ENCODE assay signal across 1 cellular context in the genomic region with DNA sequence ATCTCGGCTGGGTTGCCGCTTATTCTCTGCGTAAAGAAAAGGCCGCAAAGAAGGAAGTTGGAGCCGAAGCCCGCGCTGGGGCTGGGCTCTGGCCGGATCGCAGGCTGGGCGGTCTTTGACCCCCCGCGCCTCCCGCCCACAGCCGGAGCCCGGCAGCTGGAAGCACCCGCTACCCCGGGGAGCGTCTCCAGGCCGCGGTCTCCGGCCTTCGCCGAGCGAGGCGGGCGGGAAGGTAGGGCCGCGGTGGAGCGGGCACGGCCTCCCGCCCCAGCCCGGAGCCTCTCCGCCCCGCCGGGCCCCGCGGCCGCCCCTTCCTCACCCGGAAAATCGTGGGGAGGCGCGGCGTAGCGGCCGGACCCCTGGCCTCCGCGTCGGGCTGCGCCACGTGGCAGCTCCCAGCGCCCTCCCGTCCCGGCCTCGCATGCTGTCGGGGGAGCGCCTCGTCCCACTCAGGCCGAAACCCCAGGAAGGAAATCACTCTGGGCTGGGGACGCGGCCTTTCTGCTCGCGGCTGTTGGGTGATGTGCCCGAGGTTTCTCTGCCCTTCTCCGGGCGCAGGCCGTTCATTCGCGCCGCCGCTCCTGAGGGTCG.
A peak's percentile ranks its signal among the peaks of the same experiment; 100 is the strongest.
TF ChIP-seq lines count a peak whose summit lies in the region.

No MANE protein-coding gene starts in this region.

TF ChIP-seq in HepG2, 621 proteins besides CTCF, POLR2A, EP300 and RAD21 (continued from another document and continues in another):
- TF ChIP-seq, protein P1, sequence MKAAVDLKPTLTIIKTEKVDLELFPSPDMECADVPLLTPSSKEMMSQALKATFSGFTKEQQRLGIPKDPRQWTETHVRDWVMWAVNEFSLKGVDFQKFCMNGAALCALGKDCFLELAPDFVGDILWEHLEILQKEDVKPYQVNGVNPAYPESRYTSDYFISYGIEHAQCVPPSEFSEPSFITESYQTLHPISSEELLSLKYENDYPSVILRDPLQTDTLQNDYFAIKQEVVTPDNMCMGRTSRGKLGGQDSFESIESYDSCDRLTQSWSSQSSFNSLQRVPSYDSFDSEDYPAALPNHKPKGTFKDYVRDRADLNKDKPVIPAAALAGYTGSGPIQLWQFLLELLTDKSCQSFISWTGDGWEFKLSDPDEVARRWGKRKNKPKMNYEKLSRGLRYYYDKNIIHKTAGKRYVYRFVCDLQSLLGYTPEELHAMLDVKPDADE (CRISPR knock-in tag; IDR thresholded peaks at IDR 0.05): no peak
- TF ChIP-seq ZSCAN29 (CRISPR knock-in tag; conservative IDR thresholded peaks at IDR 0.05) (no peak), KLF13 (CRISPR knock-in tag; IDR thresholded peaks at IDR 0.05) (no peak), NFKBIZ (CRISPR knock-in tag; IDR thresholded peaks at IDR 0.05) (no peak), ATF7-NPFF (CRISPR knock-in tag; IDR thresholded peaks at IDR 0.05; ENCODE audit: low read depth) (peak; percentile 63; the same call in 1 of the 2 replicates), SALL2 (CRISPR knock-in tag; IDR thresholded peaks at IDR 0.05) (no peak), HNRNPH1 (optimal IDR thresholded peaks at IDR 0.05; ENCODE audit: low read depth, low read length) (no peak), SPEN (CRISPR knock-in tag; IDR thresholded peaks at IDR 0.05; ENCODE audit: low read depth) (peak; percentile 60; the same call in 1 of the 2 replicates), ZIK1 (CRISPR knock-in tag; IDR thresholded peaks at IDR 0.05; ENCODE audit: borderline replicate concordance, low read depth) (no peak), FOXC1 (CRISPR knock-in tag; IDR thresholded peaks at IDR 0.05; ENCODE audit: borderline replicate concordance) (no peak), ZNF775 (CRISPR knock-in tag; IDR thresholded peaks at IDR 0.05; ENCODE audit: borderline replicate concordance) (no peak), ZNF562 (CRISPR knock-in tag; IDR thresholded peaks at IDR 0.05; ENCODE audit: borderline replicate concordance) (no peak), ZNF788 (CRISPR knock-in tag; IDR thresholded peaks at IDR 0.05; ENCODE audit: borderline replicate concordance) (no peak), KDM1A (CRISPR knock-in tag; IDR thresholded peaks at IDR 0.05) (no peak), SMC3 (IDR thresholded peaks at IDR 0.05; ENCODE audit: low read length) (no peak), RFXANK (CRISPR knock-in tag; IDR thresholded peaks at IDR 0.05) (no peak), DPF2 (CRISPR knock-in tag; IDR thresholded peaks at IDR 0.05; ENCODE audit: borderline replicate concordance, low read depth) (no peak), ZNF317 (CRISPR knock-in tag; IDR thresholded peaks at IDR 0.05) (no peak), SP1 (IDR thresholded peaks at IDR 0.05) (no peak), SP1 (CRISPR knock-in tag; IDR thresholded peaks at IDR 0.05) (no peak), RXRA (CRISPR knock-in tag; IDR thresholded peaks at IDR 0.05) (no peak), DR1 (CRISPR knock-in tag; IDR thresholded peaks at IDR 0.05) (0 out of 2 replicates have a peak, but pooled peaks have one; percentile 48), ZNF34 (CRISPR knock-in tag; IDR thresholded peaks at IDR 0.05; ENCODE audit: borderline replicate concordance) (no peak), FOXM1 (CRISPR knock-in tag; IDR thresholded peaks at IDR 0.05) (no peak), SMYD3 (CRISPR knock-in tag; IDR thresholded peaks at IDR 0.05) (no peak), ZNF674 (CRISPR knock-in tag; IDR thresholded peaks at IDR 0.05; ENCODE audit: low read depth) (no peak), EHMT2 (IDR thresholded peaks at IDR 0.05; ENCODE audit: borderline replicate concordance, low read depth, low read length) (no peak), NR2C2 (CRISPR knock-in tag; IDR thresholded peaks at IDR 0.05; ENCODE audit: borderline replicate concordance) (peak; percentile 29; the same call in 1 of the 2 replicates), ZMYM3 (CRISPR knock-in tag; IDR thresholded peaks at IDR 0.05) (no peak), LCORL (IDR thresholded peaks at IDR 0.05) (no peak), LCORL (CRISPR knock-in tag; IDR thresholded peaks at IDR 0.05) (no peak), ZBTB7A (CRISPR knock-in tag; IDR thresholded peaks at IDR 0.05) (no peak; the same call in 1 of the 2 replicates), ZNF530 (CRISPR knock-in tag; IDR thresholded peaks at IDR 0.05; ENCODE audit: low read depth) (no peak)
- TF ChIP-seq, protein P2, sequence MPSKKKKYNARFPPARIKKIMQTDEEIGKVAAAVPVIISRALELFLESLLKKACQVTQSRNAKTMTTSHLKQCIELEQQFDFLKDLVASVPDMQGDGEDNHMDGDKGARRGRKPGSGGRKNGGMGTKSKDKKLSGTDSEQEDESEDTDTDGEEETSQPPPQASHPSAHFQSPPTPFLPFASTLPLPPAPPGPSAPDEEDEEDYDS (CRISPR knock-in tag; IDR thresholded peaks at IDR 0.05): no peak
- TF ChIP-seq, protein P3, sequence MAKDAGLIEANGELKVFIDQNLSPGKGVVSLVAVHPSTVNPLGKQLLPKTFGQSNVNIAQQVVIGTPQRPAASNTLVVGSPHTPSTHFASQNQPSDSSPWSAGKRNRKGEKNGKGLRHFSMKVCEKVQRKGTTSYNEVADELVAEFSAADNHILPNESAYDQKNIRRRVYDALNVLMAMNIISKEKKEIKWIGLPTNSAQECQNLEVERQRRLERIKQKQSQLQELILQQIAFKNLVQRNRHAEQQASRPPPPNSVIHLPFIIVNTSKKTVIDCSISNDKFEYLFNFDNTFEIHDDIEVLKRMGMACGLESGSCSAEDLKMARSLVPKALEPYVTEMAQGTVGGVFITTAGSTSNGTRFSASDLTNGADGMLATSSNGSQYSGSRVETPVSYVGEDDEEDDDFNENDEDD (CRISPR knock-in tag; IDR thresholded peaks at IDR 0.05; ENCODE audit: borderline replicate concordance): peak; percentile 62; the same call in 1 of the 2 replicates
- TF ChIP-seq, protein P4, sequence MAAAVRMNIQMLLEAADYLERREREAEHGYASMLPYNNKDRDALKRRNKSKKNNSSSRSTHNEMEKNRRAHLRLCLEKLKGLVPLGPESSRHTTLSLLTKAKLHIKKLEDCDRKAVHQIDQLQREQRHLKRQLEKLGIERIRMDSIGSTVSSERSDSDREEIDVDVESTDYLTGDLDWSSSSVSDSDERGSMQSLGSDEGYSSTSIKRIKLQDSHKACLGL (CRISPR knock-in tag; IDR thresholded peaks at IDR 0.05): peak; percentile 66; the same call in 1 of the 2 replicates
- TF ChIP-seq, protein P5, sequence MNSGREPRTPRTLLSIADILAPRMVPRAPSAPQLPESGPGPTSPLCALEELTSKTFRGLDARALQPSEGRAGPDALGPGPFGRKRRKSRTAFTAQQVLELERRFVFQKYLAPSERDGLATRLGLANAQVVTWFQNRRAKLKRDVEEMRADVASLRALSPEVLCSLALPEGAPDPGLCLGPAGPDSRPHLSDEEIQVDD (CRISPR knock-in tag; IDR thresholded peaks at IDR 0.05; ENCODE audit: borderline replicate concordance): no peak
- TF ChIP-seq, protein P6, sequence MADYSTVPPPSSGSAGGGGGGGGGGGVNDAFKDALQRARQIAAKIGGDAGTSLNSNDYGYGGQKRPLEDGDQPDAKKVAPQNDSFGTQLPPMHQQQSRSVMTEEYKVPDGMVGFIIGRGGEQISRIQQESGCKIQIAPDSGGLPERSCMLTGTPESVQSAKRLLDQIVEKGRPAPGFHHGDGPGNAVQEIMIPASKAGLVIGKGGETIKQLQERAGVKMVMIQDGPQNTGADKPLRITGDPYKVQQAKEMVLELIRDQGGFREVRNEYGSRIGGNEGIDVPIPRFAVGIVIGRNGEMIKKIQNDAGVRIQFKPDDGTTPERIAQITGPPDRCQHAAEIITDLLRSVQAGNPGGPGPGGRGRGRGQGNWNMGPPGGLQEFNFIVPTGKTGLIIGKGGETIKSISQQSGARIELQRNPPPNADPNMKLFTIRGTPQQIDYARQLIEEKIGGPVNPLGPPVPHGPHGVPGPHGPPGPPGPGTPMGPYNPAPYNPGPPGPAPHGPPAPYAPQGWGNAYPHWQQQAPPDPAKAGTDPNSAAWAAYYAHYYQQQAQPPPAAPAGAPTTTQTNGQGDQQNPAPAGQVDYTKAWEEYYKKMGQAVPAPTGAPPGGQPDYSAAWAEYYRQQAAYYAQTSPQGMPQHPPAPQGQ (CRISPR knock-in tag; IDR thresholded peaks at IDR 0.05; ENCODE audit: borderline replicate concordance): no peak
- TF ChIP-seq, protein P7, sequence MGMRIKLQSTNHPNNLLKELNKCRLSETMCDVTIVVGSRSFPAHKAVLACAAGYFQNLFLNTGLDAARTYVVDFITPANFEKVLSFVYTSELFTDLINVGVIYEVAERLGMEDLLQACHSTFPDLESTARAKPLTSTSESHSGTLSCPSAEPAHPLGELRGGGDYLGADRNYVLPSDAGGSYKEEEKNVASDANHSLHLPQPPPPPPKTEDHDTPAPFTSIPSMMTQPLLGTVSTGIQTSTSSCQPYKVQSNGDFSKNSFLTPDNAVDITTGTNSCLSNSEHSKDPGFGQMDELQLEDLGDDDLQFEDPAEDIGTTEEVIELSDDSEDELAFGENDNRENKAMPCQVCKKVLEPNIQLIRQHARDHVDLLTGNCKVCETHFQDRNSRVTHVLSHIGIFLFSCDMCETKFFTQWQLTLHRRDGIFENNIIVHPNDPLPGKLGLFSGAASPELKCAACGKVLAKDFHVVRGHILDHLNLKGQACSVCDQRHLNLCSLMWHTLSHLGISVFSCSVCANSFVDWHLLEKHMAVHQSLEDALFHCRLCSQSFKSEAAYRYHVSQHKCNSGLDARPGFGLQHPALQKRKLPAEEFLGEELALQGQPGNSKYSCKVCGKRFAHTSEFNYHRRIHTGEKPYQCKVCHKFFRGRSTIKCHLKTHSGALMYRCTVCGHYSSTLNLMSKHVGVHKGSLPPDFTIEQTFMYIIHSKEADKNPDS (CRISPR knock-in tag; IDR thresholded peaks at IDR 0.05): no peak
- TF ChIP-seq, protein P8, sequence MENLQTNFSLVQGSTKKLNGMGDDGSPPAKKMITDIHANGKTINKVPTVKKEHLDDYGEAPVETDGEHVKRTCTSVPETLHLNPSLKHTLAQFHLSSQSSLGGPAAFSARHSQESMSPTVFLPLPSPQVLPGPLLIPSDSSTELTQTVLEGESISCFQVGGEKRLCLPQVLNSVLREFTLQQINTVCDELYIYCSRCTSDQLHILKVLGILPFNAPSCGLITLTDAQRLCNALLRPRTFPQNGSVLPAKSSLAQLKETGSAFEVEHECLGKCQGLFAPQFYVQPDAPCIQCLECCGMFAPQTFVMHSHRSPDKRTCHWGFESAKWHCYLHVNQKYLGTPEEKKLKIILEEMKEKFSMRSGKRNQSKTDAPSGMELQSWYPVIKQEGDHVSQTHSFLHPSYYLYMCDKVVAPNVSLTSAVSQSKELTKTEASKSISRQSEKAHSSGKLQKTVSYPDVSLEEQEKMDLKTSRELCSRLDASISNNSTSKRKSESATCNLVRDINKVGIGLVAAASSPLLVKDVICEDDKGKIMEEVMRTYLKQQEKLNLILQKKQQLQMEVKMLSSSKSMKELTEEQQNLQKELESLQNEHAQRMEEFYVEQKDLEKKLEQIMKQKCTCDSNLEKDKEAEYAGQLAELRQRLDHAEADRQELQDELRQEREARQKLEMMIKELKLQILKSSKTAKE (CRISPR knock-in tag; IDR thresholded peaks at IDR 0.05; ENCODE audit: borderline replicate concordance): no peak
- TF ChIP-seq, protein P9, sequence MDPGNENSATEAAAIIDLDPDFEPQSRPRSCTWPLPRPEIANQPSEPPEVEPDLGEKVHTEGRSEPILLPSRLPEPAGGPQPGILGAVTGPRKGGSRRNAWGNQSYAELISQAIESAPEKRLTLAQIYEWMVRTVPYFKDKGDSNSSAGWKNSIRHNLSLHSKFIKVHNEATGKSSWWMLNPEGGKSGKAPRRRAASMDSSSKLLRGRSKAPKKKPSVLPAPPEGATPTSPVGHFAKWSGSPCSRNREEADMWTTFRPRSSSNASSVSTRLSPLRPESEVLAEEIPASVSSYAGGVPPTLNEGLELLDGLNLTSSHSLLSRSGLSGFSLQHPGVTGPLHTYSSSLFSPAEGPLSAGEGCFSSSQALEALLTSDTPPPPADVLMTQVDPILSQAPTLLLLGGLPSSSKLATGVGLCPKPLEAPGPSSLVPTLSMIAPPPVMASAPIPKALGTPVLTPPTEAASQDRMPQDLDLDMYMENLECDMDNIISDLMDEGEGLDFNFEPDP (CRISPR knock-in tag; conservative IDR thresholded peaks at IDR 0.05): no peak
- TF ChIP-seq, protein P10, sequence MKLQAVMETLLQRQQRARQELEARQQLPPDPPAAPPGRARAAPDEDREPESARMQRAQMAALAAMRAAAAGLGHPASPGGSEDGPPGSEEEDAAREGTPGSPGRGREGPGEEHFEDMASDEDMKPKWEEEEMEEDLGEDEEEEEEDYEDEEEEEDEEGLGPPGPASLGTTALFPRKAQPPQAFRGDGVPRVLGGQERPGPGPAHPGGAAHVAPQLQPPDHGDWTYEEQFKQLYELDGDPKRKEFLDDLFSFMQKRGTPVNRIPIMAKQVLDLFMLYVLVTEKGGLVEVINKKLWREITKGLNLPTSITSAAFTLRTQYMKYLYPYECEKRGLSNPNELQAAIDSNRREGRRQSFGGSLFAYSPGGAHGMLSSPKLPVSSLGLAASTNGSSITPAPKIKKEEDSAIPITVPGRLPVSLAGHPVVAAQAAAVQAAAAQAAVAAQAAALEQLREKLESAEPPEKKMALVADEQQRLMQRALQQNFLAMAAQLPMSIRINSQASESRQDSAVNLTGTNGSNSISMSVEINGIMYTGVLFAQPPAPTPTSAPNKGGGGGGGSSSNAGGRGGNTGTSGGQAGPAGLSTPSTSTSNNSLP (IDR thresholded peaks at IDR 0.05; ENCODE audit: low read depth, low read length): no peak
- TF ChIP-seq, protein P11, sequence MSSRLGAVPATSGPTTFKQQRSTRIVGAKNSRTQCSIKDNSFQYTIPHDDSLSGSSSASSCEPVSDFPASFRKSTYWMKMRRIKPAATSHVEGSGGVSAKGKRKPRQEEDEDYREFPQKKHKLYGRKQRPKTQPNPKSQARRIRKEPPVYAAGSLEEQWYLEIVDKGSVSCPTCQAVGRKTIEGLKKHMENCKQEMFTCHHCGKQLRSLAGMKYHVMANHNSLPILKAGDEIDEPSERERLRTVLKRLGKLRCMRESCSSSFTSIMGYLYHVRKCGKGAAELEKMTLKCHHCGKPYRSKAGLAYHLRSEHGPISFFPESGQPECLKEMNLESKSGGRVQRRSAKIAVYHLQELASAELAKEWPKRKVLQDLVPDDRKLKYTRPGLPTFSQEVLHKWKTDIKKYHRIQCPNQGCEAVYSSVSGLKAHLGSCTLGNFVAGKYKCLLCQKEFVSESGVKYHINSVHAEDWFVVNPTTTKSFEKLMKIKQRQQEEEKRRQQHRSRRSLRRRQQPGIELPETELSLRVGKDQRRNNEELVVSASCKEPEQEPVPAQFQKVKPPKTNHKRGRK (CRISPR knock-in tag; IDR thresholded peaks at IDR 0.05): no peak
- TF ChIP-seq, protein P12, sequence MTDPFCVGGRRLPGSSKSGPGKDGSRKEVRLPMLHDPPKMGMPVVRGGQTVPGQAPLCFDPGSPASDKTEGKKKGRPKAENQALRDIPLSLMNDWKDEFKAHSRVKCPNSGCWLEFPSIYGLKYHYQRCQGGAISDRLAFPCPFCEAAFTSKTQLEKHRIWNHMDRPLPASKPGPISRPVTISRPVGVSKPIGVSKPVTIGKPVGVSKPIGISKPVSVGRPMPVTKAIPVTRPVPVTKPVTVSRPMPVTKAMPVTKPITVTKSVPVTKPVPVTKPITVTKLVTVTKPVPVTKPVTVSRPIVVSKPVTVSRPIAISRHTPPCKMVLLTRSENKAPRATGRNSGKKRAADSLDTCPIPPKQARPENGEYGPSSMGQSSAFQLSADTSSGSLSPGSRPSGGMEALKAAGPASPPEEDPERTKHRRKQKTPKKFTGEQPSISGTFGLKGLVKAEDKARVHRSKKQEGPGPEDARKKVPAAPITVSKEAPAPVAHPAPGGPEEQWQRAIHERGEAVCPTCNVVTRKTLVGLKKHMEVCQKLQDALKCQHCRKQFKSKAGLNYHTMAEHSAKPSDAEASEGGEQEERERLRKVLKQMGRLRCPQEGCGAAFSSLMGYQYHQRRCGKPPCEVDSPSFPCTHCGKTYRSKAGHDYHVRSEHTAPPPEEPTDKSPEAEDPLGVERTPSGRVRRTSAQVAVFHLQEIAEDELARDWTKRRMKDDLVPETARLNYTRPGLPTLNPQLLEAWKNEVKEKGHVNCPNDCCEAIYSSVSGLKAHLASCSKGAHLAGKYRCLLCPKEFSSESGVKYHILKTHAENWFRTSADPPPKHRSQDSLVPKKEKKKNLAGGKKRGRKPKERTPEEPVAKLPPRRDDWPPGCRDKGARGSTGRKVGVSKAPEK (CRISPR knock-in tag; IDR thresholded peaks at IDR 0.05; ENCODE audit: borderline replicate concordance): no peak
